ENCODE assay signal across 1 cellular context in the genomic region with DNA sequence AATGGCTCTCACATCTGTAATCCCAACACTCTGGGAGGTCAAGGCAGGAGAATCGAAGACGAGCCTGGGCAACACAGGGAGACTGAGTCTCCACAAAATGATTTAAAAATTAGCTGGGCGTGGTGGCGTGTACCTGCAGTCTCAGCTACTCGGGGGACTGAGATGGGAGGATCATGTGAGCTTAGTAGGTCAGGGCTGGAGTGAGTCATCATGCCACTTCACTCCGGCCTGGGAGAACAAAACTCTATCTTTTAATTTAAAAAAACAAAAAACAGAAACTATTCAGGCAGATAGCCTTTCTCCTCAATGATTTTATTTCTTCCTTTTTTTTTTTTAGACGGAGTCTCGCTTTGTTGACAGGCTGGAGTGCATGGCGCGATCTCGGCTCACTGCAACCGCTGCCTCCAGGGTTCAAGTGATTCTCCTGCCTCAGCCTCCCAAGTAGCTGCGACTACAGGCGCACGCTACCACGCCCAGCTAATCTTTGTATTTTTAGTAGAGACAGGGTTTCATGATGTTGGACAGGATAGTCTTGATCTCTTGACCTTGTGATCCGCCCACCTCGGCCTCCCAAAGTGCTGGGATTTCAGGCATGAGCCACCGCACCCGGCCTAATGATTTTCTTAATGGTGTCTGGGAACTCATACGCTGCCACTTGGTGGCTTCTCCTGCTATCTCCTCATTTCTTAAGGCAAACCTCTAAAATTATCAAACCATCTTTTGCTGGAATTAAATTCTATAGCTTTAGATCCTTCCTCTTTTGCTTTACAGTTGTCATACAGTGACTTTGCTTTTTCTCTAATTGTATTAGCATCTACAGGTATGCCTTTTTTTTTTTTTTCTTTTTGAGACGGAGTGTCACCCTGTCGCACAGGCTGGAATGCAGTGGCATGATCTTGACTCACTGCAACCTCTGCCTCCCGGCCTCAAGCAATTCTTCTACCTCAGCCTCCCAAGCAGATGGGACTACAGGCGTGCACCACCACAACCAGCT.
TF ChIP-seq lines count a peak whose summit lies in the region.

No MANE protein-coding gene starts in this region.

TF ChIP-seq in GM23338, 12 proteins besides CTCF, POLR2A, EP300 and RAD21 (continued from another document):
- TF ChIP-seq, protein P1, sequence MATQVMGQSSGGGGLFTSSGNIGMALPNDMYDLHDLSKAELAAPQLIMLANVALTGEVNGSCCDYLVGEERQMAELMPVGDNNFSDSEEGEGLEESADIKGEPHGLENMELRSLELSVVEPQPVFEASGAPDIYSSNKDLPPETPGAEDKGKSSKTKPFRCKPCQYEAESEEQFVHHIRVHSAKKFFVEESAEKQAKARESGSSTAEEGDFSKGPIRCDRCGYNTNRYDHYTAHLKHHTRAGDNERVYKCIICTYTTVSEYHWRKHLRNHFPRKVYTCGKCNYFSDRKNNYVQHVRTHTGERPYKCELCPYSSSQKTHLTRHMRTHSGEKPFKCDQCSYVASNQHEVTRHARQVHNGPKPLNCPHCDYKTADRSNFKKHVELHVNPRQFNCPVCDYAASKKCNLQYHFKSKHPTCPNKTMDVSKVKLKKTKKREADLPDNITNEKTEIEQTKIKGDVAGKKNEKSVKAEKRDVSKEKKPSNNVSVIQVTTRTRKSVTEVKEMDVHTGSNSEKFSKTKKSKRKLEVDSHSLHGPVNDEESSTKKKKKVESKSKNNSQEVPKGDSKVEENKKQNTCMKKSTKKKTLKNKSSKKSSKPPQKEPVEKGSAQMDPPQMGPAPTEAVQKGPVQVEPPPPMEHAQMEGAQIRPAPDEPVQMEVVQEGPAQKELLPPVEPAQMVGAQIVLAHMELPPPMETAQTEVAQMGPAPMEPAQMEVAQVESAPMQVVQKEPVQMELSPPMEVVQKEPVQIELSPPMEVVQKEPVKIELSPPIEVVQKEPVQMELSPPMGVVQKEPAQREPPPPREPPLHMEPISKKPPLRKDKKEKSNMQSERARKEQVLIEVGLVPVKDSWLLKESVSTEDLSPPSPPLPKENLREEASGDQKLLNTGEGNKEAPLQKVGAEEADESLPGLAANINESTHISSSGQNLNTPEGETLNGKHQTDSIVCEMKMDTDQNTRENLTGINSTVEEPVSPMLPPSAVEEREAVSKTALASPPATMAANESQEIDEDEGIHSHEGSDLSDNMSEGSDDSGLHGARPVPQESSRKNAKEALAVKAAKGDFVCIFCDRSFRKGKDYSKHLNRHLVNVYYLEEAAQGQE (IDR thresholded peaks at IDR 0.05; ENCODE audit: unreplicated experiment): no peak
